ENCODE assay signal across 1 cellular context in the genomic region with DNA sequence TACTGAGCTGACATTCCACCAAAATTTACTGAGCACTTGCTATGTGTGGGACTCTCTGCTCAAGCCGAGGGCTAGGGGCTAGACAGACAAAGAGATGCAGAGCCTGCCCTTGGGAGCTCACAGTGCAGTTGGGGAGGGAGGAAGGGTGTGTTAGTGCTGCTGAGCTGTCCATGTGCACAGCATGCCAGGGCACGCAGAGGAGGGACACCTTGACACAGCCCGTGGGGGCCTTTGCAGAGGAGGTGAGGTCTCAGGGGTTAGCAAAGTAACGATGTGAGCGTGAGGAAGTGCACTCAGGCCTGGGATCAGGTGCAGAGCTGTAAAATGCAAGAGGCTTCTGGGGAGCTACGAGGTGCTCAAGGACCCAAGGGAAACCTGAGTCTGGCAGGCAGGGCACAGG.
A peak's percentile ranks its signal among the peaks of the same experiment; 100 is the strongest.
TF ChIP-seq lines count a peak whose summit lies in the region.

No MANE protein-coding gene starts in this region.

TF ChIP-seq in GM12878, 131 proteins besides CTCF, POLR2A, EP300 and RAD21:
- TF ChIP-seq BHLHE40 (IDR thresholded peaks at IDR 0.05; ENCODE audit: borderline replicate concordance in 1 of 2, low read depth in 2 of 2, low read length in 1 of 2): peak in 1 of 2 experiments; percentile 19; a peak in 1 of 4 replicates
- no peak for TF ChIP-seq MEF2A (IDR thresholded peaks at IDR 0.05; ENCODE audit: insufficient read depth, low read depth, low read length)
- no peak for TF ChIP-seq GATAD2B (conservative IDR thresholded peaks at IDR 0.05; ENCODE audit: low read depth)
